In genomic region chr3:33915796-33916589, GRCh38 we compare ENCODE assay signal across 1 cellular context.
TF ChIP-seq lines count a peak whose summit lies in the region.

No MANE protein-coding gene starts in this region.

TF ChIP-seq in SK-N-SH, 30 proteins besides CTCF, POLR2A, EP300 and RAD21 (continued from another document):
- TF ChIP-seq, protein P1, sequence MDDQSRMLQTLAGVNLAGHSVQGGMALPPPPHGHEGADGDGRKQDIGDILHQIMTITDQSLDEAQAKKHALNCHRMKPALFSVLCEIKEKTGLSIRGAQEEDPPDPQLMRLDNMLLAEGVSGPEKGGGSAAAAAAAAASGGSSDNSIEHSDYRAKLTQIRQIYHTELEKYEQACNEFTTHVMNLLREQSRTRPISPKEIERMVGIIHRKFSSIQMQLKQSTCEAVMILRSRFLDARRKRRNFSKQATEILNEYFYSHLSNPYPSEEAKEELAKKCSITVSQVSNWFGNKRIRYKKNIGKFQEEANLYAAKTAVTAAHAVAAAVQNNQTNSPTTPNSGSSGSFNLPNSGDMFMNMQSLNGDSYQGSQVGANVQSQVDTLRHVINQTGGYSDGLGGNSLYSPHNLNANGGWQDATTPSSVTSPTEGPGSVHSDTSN (IDR thresholded peaks at IDR 0.05) = no peak
- TF ChIP-seq RCOR1 (IDR thresholded peaks at IDR 0.05; ENCODE audit: low read length) (no peak), GABPA (IDR thresholded peaks at IDR 0.05; ENCODE audit: low read depth) (no peak), EZH2phosphoT487 (IDR thresholded peaks at IDR 0.05; ENCODE audit: borderline replicate concordance, low read depth) (no peak), YY1 (IDR thresholded peaks at IDR 0.05; ENCODE audit: low read depth) (no peak), MXI1 (IDR thresholded peaks at IDR 0.05; ENCODE audit: low read depth, low read length) (no peak), MEF2A (IDR thresholded peaks at IDR 0.05; ENCODE audit: borderline replicate concordance, low read depth) (no peak), CHD2 (IDR thresholded peaks at IDR 0.05; ENCODE audit: low read length, partially characterized antibody) (no peak), SMC3 (IDR thresholded peaks at IDR 0.05; ENCODE audit: low read depth, low read length) (no peak; the same call in 1 of the 2 replicates), TCF12 (IDR thresholded peaks at IDR 0.05) (no peak)
- TF ChIP-seq, protein P2, sequence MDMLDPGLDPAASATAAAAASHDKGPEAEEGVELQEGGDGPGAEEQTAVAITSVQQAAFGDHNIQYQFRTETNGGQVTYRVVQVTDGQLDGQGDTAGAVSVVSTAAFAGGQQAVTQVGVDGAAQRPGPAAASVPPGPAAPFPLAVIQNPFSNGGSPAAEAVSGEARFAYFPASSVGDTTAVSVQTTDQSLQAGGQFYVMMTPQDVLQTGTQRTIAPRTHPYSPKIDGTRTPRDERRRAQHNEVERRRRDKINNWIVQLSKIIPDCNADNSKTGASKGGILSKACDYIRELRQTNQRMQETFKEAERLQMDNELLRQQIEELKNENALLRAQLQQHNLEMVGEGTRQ (IDR thresholded peaks at IDR 0.05; ENCODE audit: borderline replicate concordance, low read depth, low read length) = no peak
